31 cellular contexts compared by ENCODE assay signal in the genomic region with DNA sequence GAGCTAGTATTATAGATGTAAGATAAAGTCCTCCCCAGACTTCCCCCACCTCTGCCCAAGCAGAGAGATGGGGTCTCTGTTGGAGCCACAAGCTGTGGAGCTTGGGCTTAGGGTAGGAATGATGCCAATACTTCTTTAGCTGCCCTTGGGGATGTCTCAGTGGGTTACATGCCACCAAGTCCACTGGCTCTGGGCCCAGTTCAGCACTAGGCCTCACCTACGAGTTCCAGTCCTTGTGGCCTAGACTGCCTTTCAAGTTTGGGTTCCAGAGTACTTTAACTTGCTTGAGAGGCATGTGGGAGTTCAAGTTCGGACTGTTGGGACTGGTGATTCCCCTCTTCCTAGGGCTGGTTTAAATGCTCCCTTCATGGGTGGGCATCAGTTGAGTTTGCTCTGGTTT.
"Had no signal": no experiment of that assay in that cellular context is flagged by ENCODE, and none has a peak within 500 bp of the region (broad histone marks: within the 10 kb centered on the region; RNA-seq: fewer than 3 reads in every experiment).

No MANE protein-coding gene starts in this region.

- ATAC-seq: activated CD8-positive, alpha-beta T cell treated with anti-CD3 and anti-CD28 coated beads for 36 hours; activated T-cell treated with anti-CD3 and anti-CD28 coated beads, Interleukin-2, amount 50 U/mL, for 72 hours; activated T-helper 17 cell treated with anti-CD3 and anti-CD28 coated beads, Interleukin-2, amount 50 U/mL, for 72 hours; PC-3 had no signal

- H3K36me3 ChIP-seq: ascending aorta, Peyer's patch had no signal

- H3K4me3 ChIP-seq: ascending aorta, Peyer's patch had no signal

- H3K27ac ChIP-seq: ascending aorta, KMS-11, Peyer's patch, VCaP had no signal

- H3K9me3 ChIP-seq: Peyer's patch had no signal

- DNase-seq: activated B cell treated with CpG ODN at 0.5 μM for 24 hours; activated CD4-positive, alpha-beta T cell treated with anti-CD3 and anti-CD28 coated beads for 1 hour; activated CD4-positive, alpha-beta T cell treated with anti-CD3 and anti-CD28 coated beads, Interleukin-2, amount 10 ng/mL, durations not matched to agents 24 days and 14 days; activated CD4-positive, alpha-beta T cell treated with anti-CD3 and anti-CD28 coated beads, Interleukin-2, amount 50 U/mL, for 4 hours; activated CD8-positive, alpha-beta T cell treated with anti-CD3 and anti-CD28 coated beads for 36 hours; activated effector memory CD4-positive, alpha-beta T cell treated with anti-CD3 and anti-CD28 coated beads, Interleukin-2, amount 50 U/mL, for 16 hours; activated naive CD4-positive, alpha-beta T cell; activated naive CD4-positive, alpha-beta T cell treated with anti-CD3 and anti-CD28 coated beads, Interleukin-2, amount 50 U/mL, for 16 hours; activated naive CD8-positive, alpha-beta T cell treated with anti-CD3 and anti-CD28 coated beads for 36 hours; activated T-cell treated with anti-CD3 and anti-CD28 coated beads, Interleukin-2, amount 50 U/mL, for 1 hour; activated T-cell treated with anti-CD3 and anti-CD28 coated beads, Interleukin-2, amount 50 U/mL, for 72 hours; amniotic stem cell; MM.1S; MV-4-11; NCI-H1092; NCI-H1436 treated with DMSO at 0.1 percent for 48 hours; NCI-H1694 treated with DMSO at 0.1 percent for 48 hours; NCI-H2029; NCI-H345; NCI-H524 treated with DMSO at 0.1 percent for 48 hours; PC-3; Peyer's patch; RPMI8226; SW 1271; T-helper 1 cell; T-helper 2 cell; T-helper 9 cell had no signal

- H3K4me1 ChIP-seq: Peyer's patch had no signal

- H3K4me2 ChIP-seq: KMS-11 had no signal

- H3K27me3 ChIP-seq: ascending aorta, Peyer's patch had no signal

- H3K9ac ChIP-seq: KMS-11 had no signal
